11 cellular contexts compared by ENCODE assay signal in genomic region chr6:1606533-1607235, GRCh38. TPM values are rescaled to one million over a fixed set of nuclear protein-coding genes. Genes with fewer than 3 reads are reported as not detected.
DNase-seq lines count a peak whose midpoint lies in the region; ATAC-seq and TF ChIP-seq lines count a peak whose summit lies in the region.
"Had no signal": no experiment of that assay in that cellular context is flagged by ENCODE, and none has a peak within 500 bp of the region (broad histone marks: within the 10 kb centered on the region; RNA-seq: fewer than 3 reads in every experiment).

No MANE protein-coding gene starts in this region.

- H3K9ac ChIP-seq in iPS-20b (ENCODE audit: low read depth, low read length), result no peak overlapping the region

- TF ChIP-seq POLR2A in suprapubic skin (IDR thresholded peaks at IDR 0.05), result no peak

- DNase-seq in activated effector memory CD4-positive, alpha-beta T cell treated with anti-CD3 and anti-CD28 coated beads, Interleukin-2, amount 50 U/mL, for 16 hours, result peak; percentile 55
- DNase-seq in activated effector memory CD4-positive, alpha-beta T cell treated with Interleukin-2 at 50 U/mL for 16 hours, result no peak
- DNase-seq in WERI-Rb-1 (peak; percentile 18), suprapubic skin (ENCODE audit: low spot score in 2 of 2) (no peak), Ammon's horn (ENCODE audit: low spot score) (no peak), inferior parietal cortex (ENCODE audit: extremely low spot score) (no peak)
- DNase-seq: brain microvascular endothelial cell, left ventricle myocardium superior, SJCRH30 had no signal

- WGBS in suprapubic skin, result 40% methylated on average over 18 of the region's 22 CpGs

- no peak for TF ChIP-seq EP300 in suprapubic skin (IDR thresholded peaks at IDR 0.05)

- no peak overlapping the region for H3K27ac ChIP-seq in WERI-Rb-1
- no peak overlapping the region for H3K27ac ChIP-seq in iPS-20b (ENCODE audit: low read length)
- peak overlapping the region; percentile 14 for H3K27ac ChIP-seq in suprapubic skin
- H3K27ac ChIP-seq: brain microvascular endothelial cell, SJCRH30 had no signal

- H3K4me1 ChIP-seq in iPS-20b (ENCODE audit: insufficient read depth, low read length) (peaks cover 20% of the 10 kb centered on the region; the same call in 1 of the 2 replicates), suprapubic skin (peaks cover 60% of the 10 kb centered on the region)
- H3K4me1 ChIP-seq: SJCRH30 had no signal

- H3K36me3 ChIP-seq in WERI-Rb-1 (no peaks in the 10 kb centered on the region), iPS-20b (ENCODE audit: insufficient read depth, low read depth, low read length) (no peaks in the 10 kb centered on the region), suprapubic skin (no peaks in the 10 kb centered on the region)
- H3K36me3 ChIP-seq: brain microvascular endothelial cell, SJCRH30 had no signal

- H3K9me3 ChIP-seq in WERI-Rb-1 (ENCODE audit: severe bottlenecking), result no peaks in the 10 kb centered on the region
- no peaks in the 10 kb centered on the region for H3K9me3 ChIP-seq in iPS-20b (ENCODE audit: insufficient read depth, low read depth, low read length)
- no peaks in the 10 kb centered on the region for H3K9me3 ChIP-seq in suprapubic skin
- H3K9me3 ChIP-seq: SJCRH30 had no signal

- H3K4me3 ChIP-seq in WERI-Rb-1 (ENCODE audit: low read depth, low read length) (no peak overlapping the region), iPS-20b (ENCODE audit: low read length) (peak overlapping the region; percentile 53), suprapubic skin (peak overlapping the region; percentile 71)
- H3K4me3 ChIP-seq: SJCRH30 had no signal

- no peak for TF ChIP-seq CTCF in WERI-Rb-1 (IDR thresholded peaks at IDR 0.05; ENCODE audit: low read depth, low read length)
- TF ChIP-seq CTCF in suprapubic skin (IDR thresholded peaks at IDR 0.05), result no peak

- no peak for ATAC-seq in GM19467 (IDR thresholded peaks at IDR 0.05; ENCODE audit: unreplicated experiment)
- ATAC-seq: left ventricle myocardium superior had no signal

- peaks cover 86% of the 10 kb centered on the region for H3K27me3 ChIP-seq in WERI-Rb-1 (ENCODE audit: insufficient read depth, low read depth, severe bottlenecking)
- peaks cover 98% of the 10 kb centered on the region for H3K27me3 ChIP-seq in iPS-20b (ENCODE audit: insufficient read depth, low read length)
- H3K27me3 ChIP-seq in suprapubic skin, result peaks cover 87% of the 10 kb centered on the region
- H3K27me3 ChIP-seq: SJCRH30 had no signal

RNA-seq across cellular contexts. Expression of gene FOXC1, which starts 3.0 kb away (rescaled TPM):
- total RNA-seq in suprapubic skin, result 10 to 100 TPM; 14.5 to 35.8 (median 21.4) TPM

Comparison
In these comparisons a context has a peak if more than half of its experiments do, and no peak if none do; other contexts are left out.
1. DNase-seq: peak in activated effector memory CD4-positive, alpha-beta T cell treated with anti-CD3 and anti-CD28 coated beads, Interleukin-2, amount 50 U/mL, for 16 hours (single experiment) and WERI-Rb-1 (single experiment); none in activated effector memory CD4-positive, alpha-beta T cell treated with Interleukin-2 at 50 U/mL for 16 hours (single experiment), suprapubic skin (0 of 2), Ammon's horn (single experiment) and inferior parietal cortex (single experiment).